18 cellular contexts compared by ENCODE assay signal in genomic region chr4:168383510-168383909, GRCh38.
DNase-seq lines count a peak whose midpoint lies in the region; ATAC-seq and TF ChIP-seq lines count a peak whose summit lies in the region.
"Had no signal": no experiment of that assay in that cellular context is flagged by ENCODE, and none has a peak within 500 bp of the region (broad histone marks: within the 10 kb centered on the region; RNA-seq: fewer than 3 reads in every experiment).

No MANE protein-coding gene starts in this region.

- H3K4me1 Mint-ChIP-seq in effector memory CD8-positive, alpha-beta T cell (ENCODE audit: low read depth in 2 of 2): peaks cover under 1 to 5% of the 10 kb centered on the region in 2 donors

- peaks cover 52% of the 10 kb centered on the region for H3K36me3 Mint-ChIP-seq in effector memory CD8-positive, alpha-beta T cell (ENCODE audit: insufficient read depth)

- H3K27me3 Mint-ChIP-seq in effector memory CD8-positive, alpha-beta T cell: no peaks in the 10 kb centered on the region
- H3K27me3 Mint-ChIP-seq: activated CD4-positive, alpha-beta T cell treated with anti-CD3 and anti-CD28 coated beads, Interleukin-2, amount 10 ng/mL, durations not matched to agents 7 days and 5 days had no signal

- no peak overlapping the region for H3K4me3 Mint-ChIP-seq in effector memory CD8-positive, alpha-beta T cell
- H3K4me3 Mint-ChIP-seq: activated CD4-positive, alpha-beta T cell treated with anti-CD3 and anti-CD28 coated beads, Interleukin-2, amount 10 ng/mL, durations not matched to agents 7 days and 5 days; endodermal cell had no signal

- TF ChIP-seq POLR2A in GM18505 (IDR thresholded peaks at IDR 0.05; ENCODE audit: borderline replicate concordance, extremely low read depth, insufficient read depth, insufficient read length): no peak

- DNase-seq in NCI-H69 (lab: John Stamatoyannopoulos, UW) (no peak), NCI-H2107 treated with DMSO at 0.1 percent for 48 hours (lab: John Stamatoyannopoulos, UW; ENCODE audit: unreplicated experiment) (no peak), NCI-H2171 treated with DMSO at 0.1 percent for 48 hours (lab: John Stamatoyannopoulos, UW) (no peak)
- no peak for DNase-seq in effector memory CD8-positive, alpha-beta T cell
- DNase-seq: activated CD4-positive, alpha-beta T cell treated with anti-CD3 and anti-CD28 coated beads, Interleukin-2, amount 10 ng/mL, durations not matched to agents 7 days and 5 days; brain microvascular endothelial cell; DMS153; endodermal cell; gastrocnemius medialis; HCEC 1CT; NCI-H446 treated with DMSO at 0.1 percent for 48 hours; PC-9; stimulated activated CD4-positive, alpha-beta T cell treated with anti-CD3 and anti-CD28 coated beads, Interleukin-4, amount 100 ng/mL, for 24 hours; stimulated activated naive CD4-positive, alpha-beta T cell treated with Interleukin-2 at 50 U/mL for 16 hours had no signal

- H3K27ac Mint-ChIP-seq in effector memory CD8-positive, alpha-beta T cell: peak overlapping the region in 1 of 2 donors; percentile 86
- H3K27ac Mint-ChIP-seq: activated CD4-positive, alpha-beta T cell treated with anti-CD3 and anti-CD28 coated beads, Interleukin-2, amount 10 ng/mL, durations not matched to agents 7 days and 5 days; endodermal cell had no signal

- H3K9me3 Mint-ChIP-seq in effector memory CD8-positive, alpha-beta T cell: no peaks in the 10 kb centered on the region
- H3K9me3 Mint-ChIP-seq: activated CD4-positive, alpha-beta T cell treated with anti-CD3 and anti-CD28 coated beads, Interleukin-2, amount 10 ng/mL, durations not matched to agents 7 days and 5 days; endodermal cell had no signal

- ATAC-seq in GM18505 (IDR thresholded peaks at IDR 0.05; ENCODE audit: unreplicated experiment) (peak; percentile 74), GM19438 (IDR thresholded peaks at IDR 0.05; ENCODE audit: low read depth, unreplicated experiment) (peak; percentile 91), HG02798 (IDR thresholded peaks at IDR 0.05; ENCODE audit: poor library complexity, unreplicated experiment) (peak; percentile 51), HG03521 (IDR thresholded peaks at IDR 0.05; ENCODE audit: unreplicated experiment) (peak; percentile 50)
- ATAC-seq in effector memory CD8-positive, alpha-beta T cell (replicated peaks): no peak
- ATAC-seq: gastrocnemius medialis had no signal
